In the genomic region with DNA sequence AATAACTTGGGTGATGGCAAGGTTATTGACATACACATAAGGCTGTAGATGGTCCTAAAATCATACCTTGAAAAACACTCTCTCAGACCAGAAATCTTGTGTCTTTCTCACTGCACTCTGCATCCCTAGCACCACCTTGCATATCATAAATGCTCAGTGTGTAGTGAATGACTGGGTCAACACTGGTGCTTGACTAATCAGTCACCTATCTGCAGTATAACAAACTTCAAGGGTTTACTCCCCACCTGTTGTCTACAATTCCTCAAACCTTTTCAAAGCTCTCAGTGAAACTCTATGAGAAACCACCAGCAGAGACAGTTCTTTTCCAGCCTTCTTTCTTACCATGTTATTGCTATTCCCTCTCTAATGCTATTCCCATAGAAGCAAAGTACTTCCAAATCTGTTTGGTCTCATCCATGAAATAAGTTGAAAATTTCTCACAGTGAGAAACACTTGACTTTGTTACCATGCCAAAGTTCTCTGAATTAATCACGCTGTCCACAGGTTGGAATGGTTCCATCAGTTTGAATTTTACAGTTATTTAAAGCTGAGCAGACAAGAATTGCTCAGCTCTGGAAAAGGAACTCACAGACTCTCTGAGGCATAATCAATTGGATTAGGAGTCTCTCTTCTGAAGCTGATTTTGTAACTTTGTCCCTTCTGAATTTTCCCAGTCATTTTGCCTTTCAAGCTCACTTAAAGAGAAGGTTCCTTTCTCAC, we compare ENCODE assay signal across 27 cellular contexts.
"Had no signal": no experiment of that assay in that cellular context is flagged by ENCODE, and none has a peak within 500 bp of the region (broad histone marks: within the 10 kb centered on the region; RNA-seq: fewer than 3 reads in every experiment).

No MANE protein-coding gene starts in this region.

- H3K9me3 ChIP-seq: lower lobe of right lung, neutrophil, stomach, testis had no signal

- ATAC-seq: activated CD4-positive, CD25-positive, alpha-beta regulatory T cell treated with anti-CD3 and anti-CD28 coated beads, Interleukin-2, amount 50 U/mL, for 24 hours; activated CD8-positive, alpha-beta T cell treated with anti-CD3 and anti-CD28 coated beads, Interleukin-2, amount 10 ng/mL, durations not matched to agents 7 days and 5 days; activated naive CD8-positive, alpha-beta T cell treated with anti-CD3 and anti-CD28 coated beads, Interleukin-2, amount 50 U/mL, for 24 hours; foreskin keratinocyte; lower lobe of right lung; naive thymus-derived CD4-positive, alpha-beta T cell; sciatic nerve; stimulated activated memory B cell treated with anti-CD40 and anti-IgM and Interleukin-4, amounts not matched to agents 10 μg/mL and 1 μg/mL and 100 μg/mL, for 72 hours; T-cell had no signal

- H3K4me3 ChIP-seq: lower lobe of right lung, stomach, testis had no signal

- H3K27ac ChIP-seq: foreskin keratinocyte, lower lobe of right lung, neutrophil, parathyroid adenoma, stomach, testis, VCaP had no signal

- H3K36me3 Mint-ChIP-seq: naive thymus-derived CD4-positive, alpha-beta T cell; stimulated activated memory B cell treated with anti-CD40 and anti-IgM and Interleukin-4, amounts not matched to agents 10 μg/mL and 1 μg/mL and 100 μg/mL, for 72 hours; T-cell had no signal

- FAIRE-seq: colon, kidney, small intestine had no signal

- H3K9me3 Mint-ChIP-seq: activated CD4-positive, alpha-beta T cell treated with anti-CD3 and anti-CD28 coated beads, Interleukin-2, amount 10 ng/mL, durations not matched to agents 7 days and 5 days; activated T-helper 1 cell treated with anti-CD3 and anti-CD28 coated beads, Interleukin-12 subunit alpha, Interleukin-12 subunit beta, Interleukin-2, Interleukin-4 antibody, amounts not matched to agents 30 ng/mL and 10 ng/mL and 1 ng/mL, durations not matched to agents 14 hours and 24 hours and 36 hours; T-helper 2 cell treated with Interferon-gamma antibody and Interleukin-4, amounts not matched to agents 5 μg/mL and 100 μg/mL, for 36 hours had no signal

- H3K27me3 ChIP-seq: foreskin keratinocyte, neutrophil, stomach, testis had no signal

- DNase-seq: activated CD4-positive, alpha-beta T cell treated with anti-CD3 and anti-CD28 coated beads, Interleukin-2, amount 10 ng/mL, durations not matched to agents 7 days and 5 days; activated CD8-positive, alpha-beta T cell treated with anti-CD3 and anti-CD28 coated beads, Interleukin-2, amount 10 ng/mL, durations not matched to agents 7 days and 5 days; activated gamma-delta T cell; activated naive CD4-positive, alpha-beta T cell treated with anti-CD3 and anti-CD28 coated beads, Interleukin-2, amount 50 U/mL, for 16 hours; activated naive CD8-positive, alpha-beta T cell treated with anti-CD3 and anti-CD28 coated beads, Interleukin-2, amount 50 U/mL, for 24 hours; effector memory CD4-positive, alpha-beta T cell; foreskin keratinocyte; kidney; lower lobe of right lung; mesendoderm; naive thymus-derived CD4-positive, alpha-beta T cell; small intestine; stimulated activated CD4-positive, alpha-beta T cell treated with anti-CD3 and anti-CD28 coated beads, Interleukin-2, amount 100 ng/mL, for 24 hours; stomach; T-cell; testis; trophoblast cell had no signal

- H3K4me1 ChIP-seq: foreskin keratinocyte, lower lobe of right lung, parathyroid adenoma, stomach had no signal

- H3K27me3 Mint-ChIP-seq: activated CD4-positive, alpha-beta T cell treated with anti-CD3 and anti-CD28 coated beads, Interleukin-2, amount 10 ng/mL, durations not matched to agents 7 days and 5 days; activated naive CD8-positive, alpha-beta T cell treated with anti-CD3 and anti-CD28 coated beads, Interleukin-2, amount 50 U/mL, for 24 hours; central memory CD8-positive, alpha-beta T cell; naive thymus-derived CD4-positive, alpha-beta T cell; stimulated activated memory B cell treated with anti-CD40 and anti-IgM and Interleukin-4, amounts not matched to agents 10 μg/mL and 1 μg/mL and 100 μg/mL, for 72 hours had no signal

- H3K27ac Mint-ChIP-seq: activated CD4-positive, alpha-beta T cell treated with anti-CD3 and anti-CD28 coated beads, Interleukin-2, amount 10 ng/mL, durations not matched to agents 7 days and 5 days; activated CD8-positive, alpha-beta T cell treated with anti-CD3 and anti-CD28 coated beads, Interleukin-2, amount 10 ng/mL, durations not matched to agents 7 days and 5 days; activated naive CD8-positive, alpha-beta T cell treated with anti-CD3 and anti-CD28 coated beads, Interleukin-2, amount 50 U/mL, for 24 hours; activated T-helper 1 cell treated with anti-CD3 and anti-CD28 coated beads, Interleukin-12 subunit alpha, Interleukin-12 subunit beta, Interleukin-2, Interleukin-4 antibody, amounts not matched to agents 30 ng/mL and 10 ng/mL and 1 ng/mL, durations not matched to agents 14 hours and 24 hours and 36 hours; naive thymus-derived CD4-positive, alpha-beta T cell; stimulated activated memory B cell treated with anti-CD40 and anti-IgM and Interleukin-4, amounts not matched to agents 10 μg/mL and 1 μg/mL and 100 μg/mL, for 72 hours; T-cell; T-helper 2 cell treated with Interferon-gamma antibody and Interleukin-4, amounts not matched to agents 5 μg/mL and 100 μg/mL, for 36 hours had no signal

- H3K4me1 Mint-ChIP-seq: activated CD4-positive, alpha-beta T cell treated with anti-CD3 and anti-CD28 coated beads, Interleukin-2, amount 10 ng/mL, durations not matched to agents 7 days and 5 days; activated naive CD8-positive, alpha-beta T cell treated with anti-CD3 and anti-CD28 coated beads, Interleukin-2, amount 50 U/mL, for 24 hours; central memory CD8-positive, alpha-beta T cell; naive thymus-derived CD4-positive, alpha-beta T cell; stimulated activated memory B cell treated with anti-CD40 and anti-IgM and Interleukin-4, amounts not matched to agents 10 μg/mL and 1 μg/mL and 100 μg/mL, for 72 hours; T-cell had no signal

- H3K36me3 ChIP-seq: lower lobe of right lung, neutrophil, stomach had no signal

- H3K4me3 Mint-ChIP-seq: activated CD4-positive, alpha-beta T cell treated with anti-CD3 and anti-CD28 coated beads, Interleukin-2, amount 10 ng/mL, durations not matched to agents 7 days and 5 days; activated CD8-positive, alpha-beta T cell treated with anti-CD3 and anti-CD28 coated beads, Interleukin-2, amount 10 ng/mL, durations not matched to agents 7 days and 5 days; activated naive CD8-positive, alpha-beta T cell treated with anti-CD3 and anti-CD28 coated beads, Interleukin-2, amount 50 U/mL, for 24 hours; activated T-helper 1 cell treated with anti-CD3 and anti-CD28 coated beads, Interleukin-12 subunit alpha, Interleukin-12 subunit beta, Interleukin-2, Interleukin-4 antibody, amounts not matched to agents 30 ng/mL and 10 ng/mL and 1 ng/mL, durations not matched to agents 14 hours and 24 hours and 36 hours; central memory CD8-positive, alpha-beta T cell; naive thymus-derived CD4-positive, alpha-beta T cell; stimulated activated memory B cell treated with anti-CD40 and anti-IgM and Interleukin-4, amounts not matched to agents 10 μg/mL and 1 μg/mL and 100 μg/mL, for 72 hours; T-cell; T-helper 2 cell treated with Interferon-gamma antibody and Interleukin-4, amounts not matched to agents 5 μg/mL and 100 μg/mL, for 36 hours had no signal
